ENCODE assay signal across 32 cellular contexts in the genomic region with DNA sequence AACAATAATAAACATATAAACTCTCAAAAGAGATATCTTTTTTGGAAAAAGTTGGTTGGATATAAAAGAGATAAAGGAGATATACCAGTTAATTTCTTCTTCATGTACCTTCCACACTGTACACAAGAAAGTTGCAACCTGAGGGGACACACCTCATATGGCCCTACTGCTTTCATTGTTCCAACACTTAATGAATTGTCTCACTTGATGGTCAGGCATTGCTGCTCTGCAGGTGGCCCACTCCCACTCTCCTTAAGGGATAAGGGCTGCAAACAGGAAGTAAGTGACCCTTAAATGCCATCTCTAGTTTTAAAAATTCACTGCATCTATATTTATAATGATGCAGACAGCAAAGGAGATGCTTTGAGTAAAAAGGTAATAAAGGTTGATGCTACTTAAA.
"Had no signal": no experiment of that assay in that cellular context is flagged by ENCODE, and none has a peak within 500 bp of the region (broad histone marks: within the 10 kb centered on the region; RNA-seq: fewer than 3 reads in every experiment).

No MANE protein-coding gene starts in this region.

- H3K9me3 ChIP-seq: ascending aorta had no signal

- FAIRE-seq: bronchial epithelial cell, TTC549 had no signal

- H3K27me3 ChIP-seq: ascending aorta, cardiac muscle cell had no signal

- ATAC-seq: activated CD4-positive, alpha-beta T cell treated with anti-CD3 and anti-CD28 coated beads for 36 hours; activated CD4-positive, CD25-positive, alpha-beta regulatory T cell treated with anti-CD3 and anti-CD28 coated beads, Interleukin-2, amount 50 U/mL, for 24 hours; activated CD8-positive, alpha-beta memory T cell treated with anti-CD3 and anti-CD28 coated beads, Interleukin-2, amount 10 ng/mL, durations not matched to agents 7 days and 5 days; activated CD8-positive, alpha-beta T cell treated with anti-CD3 and anti-CD28 coated beads, Interleukin-2, amount 10 ng/mL, durations not matched to agents 7 days and 5 days; activated naive CD8-positive, alpha-beta T cell treated with anti-CD3 and anti-CD28 coated beads, Interleukin-2, amount 50 U/mL, for 24 hours had no signal

- H3K4me3 ChIP-seq: ascending aorta, cardiac muscle cell had no signal

- H3K27ac ChIP-seq: ascending aorta, cardiac muscle cell, VCaP had no signal

- DNase-seq: activated CD4-positive, alpha-beta memory T cell treated with anti-CD3 and anti-CD28 coated beads, Interleukin-2, amount 10 ng/mL, durations not matched to agents 7 days and 5 days; activated CD4-positive, alpha-beta T cell treated with anti-CD3 and anti-CD28 coated beads for 1 hour; activated CD4-positive, alpha-beta T cell treated with anti-CD3 and anti-CD28 coated beads for 36 hours; activated CD4-positive, alpha-beta T cell treated with anti-CD3 and anti-CD28 coated beads for 48 hours; activated CD4-positive, alpha-beta T cell treated with anti-CD3 and anti-CD28 coated beads, Interleukin-2, amount 10 ng/mL, durations not matched to agents 7 days and 5 days; activated CD4-positive, alpha-beta T cell treated with anti-CD3 and anti-CD28 coated beads, Interleukin-2, amount 50 U/mL, for 48 hours; activated CD4-positive, CD25-positive, alpha-beta regulatory T cell; activated CD8-positive, alpha-beta memory T cell treated with anti-CD3 and anti-CD28 coated beads for 24 hours; activated CD8-positive, alpha-beta memory T cell treated with anti-CD3 and anti-CD28 coated beads, Interleukin-2, amount 10 ng/mL, durations not matched to agents 7 days and 5 days; activated CD8-positive, alpha-beta memory T cell treated with anti-CD3 and anti-CD28 coated beads, Interleukin-2, amount 50 U/mL, for 48 hours; activated CD8-positive, alpha-beta T cell treated with anti-CD3 and anti-CD28 coated beads, Interleukin-2, amount 10 ng/mL, durations not matched to agents 7 days and 5 days; activated effector memory CD4-positive, alpha-beta T cell treated with Interleukin-2 at 50 U/mL for 16 hours; activated gamma-delta T cell; activated naive CD4-positive, alpha-beta T cell treated with anti-CD3 and anti-CD28 coated beads, Interleukin-2, amount 10 ng/mL, durations not matched to agents 7 days and 5 days; activated naive CD4-positive, alpha-beta T cell treated with Interleukin-2 at 50 U/mL for 16 hours; activated naive CD8-positive, alpha-beta T cell treated with anti-CD3 and anti-CD28 coated beads, Interleukin-2, amount 10 ng/mL, durations not matched to agents 7 days and 5 days; activated naive CD8-positive, alpha-beta T cell treated with anti-CD3 and anti-CD28 coated beads, Interleukin-2, amount 50 U/mL, for 24 hours; activated T-cell treated with anti-CD3 and anti-CD28 coated beads, Interleukin-2, amount 50 U/mL, for 24 hours; activated T-cell treated with anti-CD3 and anti-CD28 coated beads, Interleukin-2, amount 50 U/mL, for 48 hours; amygdala; anterior cingulate cortex; caudate nucleus; cerebellar nuclear complex; T-helper 1 cell; T-helper 2 cell; T-helper 9 cell had no signal

- H3K4me1 ChIP-seq: ascending aorta had no signal
